In the genomic region with DNA sequence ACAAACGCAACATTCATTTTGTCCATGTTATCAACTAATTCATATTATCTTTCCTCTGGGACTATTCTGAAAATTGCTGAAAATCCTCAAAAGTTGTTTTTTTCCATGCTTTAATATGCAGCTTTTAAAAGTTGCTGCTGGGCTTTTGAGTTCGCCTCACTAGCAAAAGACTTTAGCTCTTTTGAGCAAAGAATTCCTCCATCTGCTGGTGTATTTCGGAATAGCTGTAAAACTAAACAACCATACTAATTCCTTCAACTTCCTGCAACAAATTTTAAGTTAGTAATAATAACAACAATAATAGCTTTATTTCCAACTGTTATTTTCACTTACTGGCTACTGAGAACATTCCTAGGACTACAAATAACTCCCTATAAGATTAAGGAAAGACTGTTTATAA, we compare ENCODE assay signal across 10 cellular contexts. TPM values are rescaled to one million over a fixed set of nuclear protein-coding genes. Genes with fewer than 3 reads are reported as not detected.
DNase-seq lines count a peak whose midpoint lies in the region; ATAC-seq and TF ChIP-seq lines count a peak whose summit lies in the region.
"Had no signal": no experiment of that assay in that cellular context is flagged by ENCODE, and none has a peak within 500 bp of the region (broad histone marks: within the 10 kb centered on the region; RNA-seq: fewer than 3 reads in every experiment).

No MANE protein-coding gene starts in this region.

- no peak overlapping the region for H3K27ac Mint-ChIP-seq in brain

- no peaks in the 10 kb centered on the region for H3K9me3 Mint-ChIP-seq in brain

- DNase-seq in lower lobe of right lung (no peak), NCI-H1048 (lab: John Stamatoyannopoulos, UW) (no peak), right cardiac atrium (no peak)
- DNase-seq: GOT3 had no signal

- no peak for TF ChIP-seq EP300 in Ishikawa (IDR thresholded peaks at IDR 0.05; ENCODE audit: borderline replicate concordance)

- WGBS in right cardiac atrium: 36% methylated on average over 3 of the region's 3 CpGs

- ATAC-seq in lower lobe of right lung (no peak), HG03025 (IDR thresholded peaks at IDR 0.05; ENCODE audit: low FRiP score, unreplicated experiment) (no peak), right cardiac atrium (no peak), GM19023 (IDR thresholded peaks at IDR 0.05; ENCODE audit: unreplicated experiment) (no peak)

- peak; percentile 21; the same call in 1 of the 2 replicates for TF ChIP-seq RAD21 in Ishikawa (IDR thresholded peaks at IDR 0.05; ENCODE audit: low read depth)

- peaks cover 57% of the 10 kb centered on the region for H3K36me3 ChIP-seq in lower lobe of right lung

- TF ChIP-seq CTCF in C4-2B (conservative IDR thresholded peaks at IDR 0.05): peak; percentile 53
- peak; percentile 67 to 68 for TF ChIP-seq CTCF in brain (conservative IDR thresholded peaks at IDR 0.05)
- peak; percentile 43 for TF ChIP-seq CTCF in lower lobe of right lung (IDR thresholded peaks at IDR 0.05)

- H3K4me3 ChIP-seq in lower lobe of right lung: no peak overlapping the region
- no peak overlapping the region for H3K4me3 ChIP-seq in right cardiac atrium (ENCODE audit: low read length)

- H3K27me3 Mint-ChIP-seq in brain: no peaks in the 10 kb centered on the region

- H3K36me3 Mint-ChIP-seq in brain: peaks cover 4% of the 10 kb centered on the region

- H3K9me3 ChIP-seq in lower lobe of right lung (no peaks in the 10 kb centered on the region), right cardiac atrium (ENCODE audit: control insufficient read depth, low read length) (no peaks in the 10 kb centered on the region)
- H3K9me3 ChIP-seq: neutrophil had no signal

- no peaks in the 10 kb centered on the region for H3K27me3 ChIP-seq in lower lobe of right lung (ENCODE audit: low read depth)
- no peaks in the 10 kb centered on the region for H3K27me3 ChIP-seq in right cardiac atrium (ENCODE audit: control insufficient read depth, insufficient read depth)
- H3K27me3 ChIP-seq: neutrophil had no signal

- H3K4me1 ChIP-seq in lower lobe of right lung (no peaks in the 10 kb centered on the region), right cardiac atrium (ENCODE audit: control insufficient read depth, insufficient read depth, low read length) (no peaks in the 10 kb centered on the region)

- no peak overlapping the region for H3K27ac ChIP-seq in C4-2B
- H3K27ac ChIP-seq in lower lobe of right lung: no peak overlapping the region
- no peak overlapping the region for H3K27ac ChIP-seq in right cardiac atrium (ENCODE audit: low read length)
- H3K27ac ChIP-seq: neutrophil had no signal

- peaks cover 6% of the 10 kb centered on the region for H3K4me1 Mint-ChIP-seq in brain

- intact Hi-C loops in lower lobe of right lung (cut with DNase I) (no loop called here), right cardiac atrium (cut with DNase I) (loop anchor here in 1 of 4 donors (10.0 kb wide), 1 partner anchor 258 kb away; no protein-coding TSS in a partner anchor)

- H3K4me3 Mint-ChIP-seq in brain: no peak overlapping the region

TF ChIP-seq in Ishikawa, 13 proteins besides CTCF, POLR2A, EP300 and RAD21:
- TF ChIP-seq NFIC (IDR thresholded peaks at IDR 0.05) (no peak), FOXM1 (IDR thresholded peaks at IDR 0.05; ENCODE audit: borderline replicate concordance, low read depth) (no peak), ZBTB7A (IDR thresholded peaks at IDR 0.05; ENCODE audit: low read depth) (no peak), CREB1 (IDR thresholded peaks at IDR 0.05; ENCODE audit: low read depth) (no peak)
- TF ChIP-seq, protein P1, sequence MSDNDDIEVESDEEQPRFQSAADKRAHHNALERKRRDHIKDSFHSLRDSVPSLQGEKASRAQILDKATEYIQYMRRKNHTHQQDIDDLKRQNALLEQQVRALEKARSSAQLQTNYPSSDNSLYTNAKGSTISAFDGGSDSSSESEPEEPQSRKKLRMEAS (IDR thresholded peaks at IDR 0.05): no peak

RNA-seq across cellular contexts. Expression of a gene that starts 14.2 kb away (rescaled TPM):
- 33.1 TPM for polyA plus RNA-seq in brain (ENCODE audit: insufficient read depth, low read depth, low replicate concordance)
- total RNA-seq in lower lobe of right lung: 17.0 TPM
- 10 to 100 TPM; 12.7 to 15.5 (median 13.7) TPM for total RNA-seq in right cardiac atrium
- polyA plus RNA-seq in right cardiac atrium: 11.1 TPM
